Comparison of ENCODE assay signal across 1 cellular context in genomic region chr1:153991151-153991472, GRCh38.
TF ChIP-seq lines count a peak whose summit lies in the region.

No MANE protein-coding gene starts in this region.

TF ChIP-seq in HepG2, 621 proteins besides CTCF, POLR2A, EP300 and RAD21:
- TF ChIP-seq CBFB (CRISPR knock-in tag; IDR thresholded peaks at IDR 0.05) (no peak), MAFK (conservative IDR thresholded peaks at IDR 0.05 in 1 of 2, IDR thresholded peaks at IDR 0.05 in 1 of 2; ENCODE audit: low read length in 2 of 2) (no peak), KLF12 (CRISPR knock-in tag; IDR thresholded peaks at IDR 0.05; ENCODE audit: borderline replicate concordance) (no peak), MTF1 (CRISPR knock-in tag; IDR thresholded peaks at IDR 0.05) (no peak), ZFP90 (CRISPR knock-in tag; IDR thresholded peaks at IDR 0.05; ENCODE audit: borderline replicate concordance) (no peak), ZNF362 (CRISPR knock-in tag; IDR thresholded peaks at IDR 0.05; ENCODE audit: borderline replicate concordance) (no peak), GPBP1L1 (CRISPR knock-in tag; IDR thresholded peaks at IDR 0.05) (no peak), STAT5B (CRISPR knock-in tag; IDR thresholded peaks at IDR 0.05) (no peak), ZC3H13 (CRISPR knock-in tag; IDR thresholded peaks at IDR 0.05) (0 out of 2 replicates have a peak, but pooled peaks have one; percentile 16), ZNF605 (CRISPR knock-in tag; IDR thresholded peaks at IDR 0.05) (no peak), HDAC2 (CRISPR knock-in tag; IDR thresholded peaks at IDR 0.05) (no peak), GTF2F1 (IDR thresholded peaks at IDR 0.05; ENCODE audit: low read length) (no peak), SRF (IDR thresholded peaks at IDR 0.05; ENCODE audit: low read depth, low read length) (no peak), ATF4 (CRISPR knock-in tag; IDR thresholded peaks at IDR 0.05) (no peak), ZKSCAN8 (CRISPR knock-in tag; IDR thresholded peaks at IDR 0.05; ENCODE audit: borderline replicate concordance) (no peak), CREBL2 (CRISPR knock-in tag; IDR thresholded peaks at IDR 0.05; ENCODE audit: borderline replicate concordance) (no peak), ZNF160 (CRISPR knock-in tag; IDR thresholded peaks at IDR 0.05) (no peak), ZFP91 (CRISPR knock-in tag; IDR thresholded peaks at IDR 0.05; ENCODE audit: borderline replicate concordance) (no peak), ZNF713 (CRISPR knock-in tag; IDR thresholded peaks at IDR 0.05) (peak; percentile 77; the same call in 1 of the 2 replicates), CERS6 (CRISPR knock-in tag; IDR thresholded peaks at IDR 0.05) (no peak), ZNF800 (CRISPR knock-in tag; IDR thresholded peaks at IDR 0.05) (0 out of 2 replicates have a peak, but pooled peaks have one; percentile 9), ZNF256 (CRISPR knock-in tag; conservative IDR thresholded peaks at IDR 0.05) (no peak), ZZZ3 (CRISPR knock-in tag; IDR thresholded peaks at IDR 0.05; ENCODE audit: borderline replicate concordance) (no peak), HDAC6 (IDR thresholded peaks at IDR 0.05; ENCODE audit: low read depth, low read length) (no peak), NFATC3 (CRISPR knock-in tag; IDR thresholded peaks at IDR 0.05) (no peak), NFRKB (IDR thresholded peaks at IDR 0.05) (no peak), ZNF468 (CRISPR knock-in tag; IDR thresholded peaks at IDR 0.05) (no peak), DMAP1 (CRISPR knock-in tag; IDR thresholded peaks at IDR 0.05) (no peak), ISL2 (CRISPR knock-in tag; IDR thresholded peaks at IDR 0.05) (no peak), ZNF773 (CRISPR knock-in tag; IDR thresholded peaks at IDR 0.05; ENCODE audit: borderline replicate concordance) (no peak), ZNF24 (IDR thresholded peaks at IDR 0.05) (no peak), MXD1 (CRISPR knock-in tag; IDR thresholded peaks at IDR 0.05) (no peak), ZNF234 (CRISPR knock-in tag; conservative IDR thresholded peaks at IDR 0.05) (no peak), SRY (CRISPR knock-in tag; IDR thresholded peaks at IDR 0.05) (no peak), SMAD3 (CRISPR knock-in tag; IDR thresholded peaks at IDR 0.05) (no peak), CC2D1A (CRISPR knock-in tag; IDR thresholded peaks at IDR 0.05) (no peak), ARID3A (IDR thresholded peaks at IDR 0.05; ENCODE audit: low read depth, low read length) (no peak), MTA1 (CRISPR knock-in tag; IDR thresholded peaks at IDR 0.05; ENCODE audit: borderline replicate concordance) (no peak), FOXM1 (CRISPR knock-in tag; IDR thresholded peaks at IDR 0.05) (no peak), AKNA (CRISPR knock-in tag; IDR thresholded peaks at IDR 0.05; ENCODE audit: borderline replicate concordance) (no peak), CENPT (CRISPR knock-in tag; IDR thresholded peaks at IDR 0.05; ENCODE audit: low read depth) (no peak), TBX2 (CRISPR knock-in tag; IDR thresholded peaks at IDR 0.05; ENCODE audit: borderline replicate concordance) (no peak), CCDC6 (CRISPR knock-in tag; IDR thresholded peaks at IDR 0.05) (0 out of 2 replicates have a peak, but pooled peaks have one; percentile 31), TCF7 (IDR thresholded peaks at IDR 0.05; ENCODE audit: low read depth) (no peak), ZNF34 (CRISPR knock-in tag; IDR thresholded peaks at IDR 0.05; ENCODE audit: borderline replicate concordance) (peak; percentile 17; the same call in 1 of the 2 replicates), ARHGAP35 (CRISPR knock-in tag; IDR thresholded peaks at IDR 0.05; ENCODE audit: borderline replicate concordance) (no peak), KDM5A (IDR thresholded peaks at IDR 0.05; ENCODE audit: borderline replicate concordance, low read length) (0 out of 2 replicates have a peak, but pooled peaks have one; percentile 3), ISX (CRISPR knock-in tag; conservative IDR thresholded peaks at IDR 0.05) (no peak), ZBTB8A (CRISPR knock-in tag; IDR thresholded peaks at IDR 0.05; ENCODE audit: borderline replicate concordance, low read depth) (0 out of 2 replicates have a peak, but pooled peaks have one; percentile 8), EED (CRISPR knock-in tag; IDR thresholded peaks at IDR 0.05) (no peak), ZNF749 (CRISPR knock-in tag; IDR thresholded peaks at IDR 0.05; ENCODE audit: borderline replicate concordance) (no peak), IKZF1 (IDR thresholded peaks at IDR 0.05) (no peak), ZNF788 (CRISPR knock-in tag; IDR thresholded peaks at IDR 0.05; ENCODE audit: borderline replicate concordance) (no peak)
